In the genomic region with DNA sequence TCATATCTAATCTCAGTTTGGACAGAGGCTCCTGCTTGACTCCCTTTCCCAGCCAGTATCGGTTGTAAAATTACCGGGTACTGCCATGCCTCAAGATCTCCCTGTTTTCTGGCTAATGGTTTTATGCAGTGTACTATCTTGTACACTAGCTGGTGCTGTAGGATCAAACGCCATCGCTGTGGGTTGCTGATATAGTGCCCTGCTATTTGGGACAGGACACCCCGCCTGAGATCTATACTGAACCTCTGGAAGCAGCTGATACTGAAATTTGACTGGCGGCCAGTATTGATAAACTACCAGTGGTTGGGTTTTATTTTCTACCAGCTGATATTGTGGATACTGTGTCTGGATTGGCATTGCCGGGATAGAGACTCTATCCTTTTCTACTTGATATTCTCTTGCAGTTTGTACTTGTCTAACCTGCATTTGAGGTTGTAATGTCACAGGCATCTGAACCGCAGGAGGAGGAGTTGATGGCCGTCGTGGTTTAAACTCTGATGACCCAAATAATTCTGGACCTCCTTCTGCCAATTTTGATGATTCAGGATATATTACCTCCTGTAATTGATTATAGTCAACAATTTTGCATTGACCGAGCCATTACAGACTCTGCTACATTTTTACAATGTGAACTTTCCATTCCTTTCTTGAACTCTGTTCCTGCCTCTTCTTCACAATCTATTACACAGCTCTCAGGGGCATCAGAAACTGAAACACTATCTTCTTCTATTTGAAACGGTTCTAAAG, we compare ENCODE assay signal across 9 cellular contexts.
DNase-seq lines count a peak whose midpoint lies in the region; ATAC-seq and TF ChIP-seq lines count a peak whose summit lies in the region.
"Had no signal": no experiment of that assay in that cellular context is flagged by ENCODE, and none has a peak within 500 bp of the region (broad histone marks: within the 10 kb centered on the region; RNA-seq: fewer than 3 reads in every experiment).

No MANE protein-coding gene starts in this region.

- H3K4me3 ChIP-seq in gastroesophageal sphincter, result no peak overlapping the region
- no peak overlapping the region for H3K4me3 ChIP-seq in aorta (ENCODE audit: low read length in 2 of 2)
- H3K4me3 ChIP-seq: SK-N-MC had no signal

- H3K36me3 ChIP-seq in gastroesophageal sphincter (no peaks in the 10 kb centered on the region), aorta (ENCODE audit: control insufficient read depth in 1 of 2, insufficient read depth in 2 of 2, low read length in 1 of 2) (no peaks in the 10 kb centered on the region)

- CTCF ChIA-PET in RWPE1 (lab: Yijun Ruan, JAX), result interaction anchor here (0.6 to 1.1 kb wide), 4 partner anchors 19 to 376 kb away, joined by 3 read pairs; no protein-coding TSS in a partner anchor

- TF ChIP-seq EP300 in gastroesophageal sphincter (IDR thresholded peaks at IDR 0.05), result no peak

- TF ChIP-seq CTCF in RWPE1 (conservative IDR thresholded peaks at IDR 0.05; ENCODE audit: low read depth), result peak; percentile 70
- TF ChIP-seq CTCF in gastroesophageal sphincter (IDR thresholded peaks at IDR 0.05), result peak in 3 of 4 experiments; percentile 25 to 44 (median 28)

- H3K27me3 ChIP-seq in gastroesophageal sphincter (peaks cover 12% of the 10 kb centered on the region), aorta (ENCODE audit: control insufficient read depth in 1 of 2, insufficient read depth in 2 of 2, low read length in 1 of 2) (no peaks in the 10 kb centered on the region)

- intact Hi-C loops in Right ventricle myocardium superior (cut with DNase I) (no loop called here), cardiac septum (cut with DNase I) (no loop called here), aorta (cut with DNase I) (loop anchor here in 1 of 2 donors (10.0 kb wide), 1 partner anchor 262 kb away; no protein-coding TSS in a partner anchor)

- H3K9me3 ChIP-seq in gastroesophageal sphincter (no peaks in the 10 kb centered on the region), aorta (ENCODE audit: control insufficient read depth, low read length) (no peaks in the 10 kb centered on the region)

- peaks cover 0 to 11% (median 0%) of the 10 kb centered on the region in 3 donors for H3K4me1 ChIP-seq in gastroesophageal sphincter
- H3K4me1 ChIP-seq in aorta (ENCODE audit: control insufficient read depth in 1 of 2, insufficient read depth in 2 of 2, low read length in 2 of 2), result no peaks in the 10 kb centered on the region

- H3K27ac ChIP-seq in RWPE1 (no peak overlapping the region), gastroesophageal sphincter (no peak overlapping the region), aorta (ENCODE audit: low read depth in 1 of 2, low read length in 2 of 2) (no peak overlapping the region)
- H3K27ac ChIP-seq: SK-N-MC had no signal

- no peak for TF ChIP-seq POLR2A in gastroesophageal sphincter (IDR thresholded peaks at IDR 0.05)

- POLR2A ChIA-PET in RWPE1 (lab: Yijun Ruan, JAX; ENCODE audit: low non-redundant PET), result no interaction called here

- WGBS in gastroesophageal sphincter (ENCODE audit: low coverage in 1 of 2), 2 donors, result 39 to 72% methylated on average over 8 to 12 of the region's 12 CpGs
- WGBS in aorta, 2 donors, result 42 to 53% methylated on average over 12 of the region's 12 CpGs

- DNase-seq in Right ventricle myocardium superior, result no peak
- no peak for DNase-seq in cardiac septum (ENCODE audit: low spot score)
- no peak for DNase-seq in RWPE1 (ENCODE audit: low spot score)
- no peak for DNase-seq in activated CD4-positive, CD25-positive, alpha-beta regulatory T cell (lab: John Stamatoyannopoulos, UW)
- DNase-seq in stimulated activated CD4-positive, alpha-beta T cell treated with anti-CD3 and anti-CD28 coated beads, Interleukin-4, amount 100 ng/mL, for 24 hours, result no peak
- no peak for DNase-seq in aorta

- ATAC-seq in Right ventricle myocardium superior (ENCODE audit: poor library complexity) (peak; percentile 92), gastroesophageal sphincter (peak; percentile 36), HG02759 (IDR thresholded peaks at IDR 0.05; ENCODE audit: unreplicated experiment) (no peak), aorta (ENCODE audit: low FRiP score) (no peak)

Comparison
In these comparisons a context has a peak if more than half of its experiments do, and no peak if none do; other contexts are left out.
1. ATAC-seq: peak in Right ventricle myocardium superior (single experiment) and gastroesophageal sphincter (single experiment); none in HG02759 (single experiment) and aorta (single experiment).